ENCODE assay signal across 17 cellular contexts in the genomic region with DNA sequence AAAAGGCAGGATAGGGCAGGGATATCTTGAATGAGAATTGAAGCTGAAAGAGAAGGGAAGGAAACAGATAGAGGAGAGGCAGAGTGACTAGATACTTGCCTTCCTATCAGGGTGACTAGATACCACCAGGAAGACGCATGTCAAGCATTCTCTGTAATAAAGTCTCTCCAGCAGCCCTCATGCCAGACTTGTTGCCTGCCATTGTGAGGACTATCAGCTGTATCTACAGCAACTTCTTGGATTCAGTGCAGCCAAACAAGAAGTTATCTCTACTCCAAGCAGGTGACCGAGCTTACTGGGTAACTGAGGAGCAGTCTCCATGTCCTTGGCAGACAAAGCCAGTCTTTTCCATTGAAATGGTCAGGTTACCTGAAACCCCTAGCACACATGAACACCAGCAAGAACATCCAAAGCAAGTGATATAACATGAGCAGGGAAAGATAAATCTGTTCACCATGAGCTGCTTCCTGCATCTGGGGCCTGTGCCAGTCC. TPM values are rescaled to one million over a fixed set of nuclear protein-coding genes. Genes with fewer than 3 reads are reported as not detected.
DNase-seq lines count a peak whose midpoint lies in the region; ATAC-seq and TF ChIP-seq lines count a peak whose summit lies in the region.
"Had no signal": no experiment of that assay in that cellular context is flagged by ENCODE, and none has a peak within 500 bp of the region (broad histone marks: within the 10 kb centered on the region; RNA-seq: fewer than 3 reads in every experiment).

No MANE protein-coding gene starts in this region.

- H3K9me3 ChIP-seq in heart left ventricle: no peaks in the 10 kb centered on the region
- no peaks in the 10 kb centered on the region for H3K9me3 ChIP-seq in body of pancreas
- H3K9me3 ChIP-seq in liver (ENCODE audit: control insufficient read depth in 4 of 4, low read length in 3 of 4): no peaks in the 10 kb centered on the region
- no peaks in the 10 kb centered on the region for H3K9me3 ChIP-seq in transverse colon
- H3K9me3 ChIP-seq: lower lobe of right lung, vagina had no signal

- in situ Hi-C loops in transverse colon (cut with MboI; ENCODE audit: low pct_ligation_motif_present in 1 of 4, low pct_unique_long_range_greater_than_20kb in 1 of 4, low sequenced_read_pairs in 3 of 4): no loop called here

- H3K27ac ChIP-seq in heart left ventricle (peak overlapping the region in 11 of 12 donors; percentile 11 to 69 (median 66)), body of pancreas (peak overlapping the region; percentile 10 to 62 (median 32)), liver (ENCODE audit: low read depth in 1 of 2, low read length in 2 of 2) (peak overlapping the region; percentile 56 to 69), transverse colon (peak overlapping the region in 3 of 4 donors; percentile 4 to 66 (median 10))
- H3K27ac ChIP-seq: lower lobe of right lung, parathyroid adenoma, SK-N-MC, vagina had no signal

- H3K9ac ChIP-seq in liver (ENCODE audit: low read depth in 1 of 2, low read length in 2 of 2): no peak overlapping the region
- H3K9ac ChIP-seq: parathyroid adenoma had no signal

- H3K4me1 ChIP-seq in heart left ventricle (peaks cover 0 to 50% (median 9%) of the 10 kb centered on the region in 12 donors), body of pancreas (peaks cover 87% of the 10 kb centered on the region), liver (ENCODE audit: control insufficient read depth in 4 of 4, insufficient read depth in 4 of 4, low read length in 3 of 4) (peaks cover 4 to 69% (median 39%) of the 10 kb centered on the region in 4 donors), transverse colon (peaks cover 0 to 54% (median 11%) of the 10 kb centered on the region in 4 donors)
- H3K4me1 ChIP-seq: lower lobe of right lung, parathyroid adenoma had no signal

- TF ChIP-seq RAD21 in liver (IDR thresholded peaks at IDR 0.05): no peak

- intact Hi-C loops in heart left ventricle (cut with DNase I) (loop anchor here in 1 of 10 donors (10.0 kb wide), 1 partner anchor 179 kb away; no protein-coding TSS in a partner anchor), Right ventricle myocardium superior (cut with DNase I) (no loop called here), body of pancreas (cut with DNase I) (no loop called here), transverse colon (cut with DNase I; ENCODE audit: low total_unique reads) (no loop called here)

- ATAC-seq in heart left ventricle (no peak), Right ventricle myocardium superior (ENCODE audit: poor library complexity) (no peak), body of pancreas (no peak), GM18867 (IDR thresholded peaks at IDR 0.05; ENCODE audit: unreplicated experiment) (no peak)

- TF ChIP-seq CTCF in heart left ventricle (IDR thresholded peaks at IDR 0.05) (no peak), body of pancreas (IDR thresholded peaks at IDR 0.05) (no peak), liver (IDR thresholded peaks at IDR 0.05; ENCODE audit: low read depth, low read length, missing input control) (no peak), transverse colon (IDR thresholded peaks at IDR 0.05) (no peak)

- WGBS in heart left ventricle, 4 donors: 38 to 46% (median 45%) methylated on average over 2 of the region's 2 CpGs
- 57% methylated on average over 2 of the region's 2 CpGs for WGBS in body of pancreas, 2 donors
- WGBS in liver: 88% methylated on average over 2 of the region's 2 CpGs
- 86 to 89% methylated on average over 1 to 2 of the region's 2 CpGs for WGBS in transverse colon (ENCODE audit: low coverage in 1 of 2), 2 donors

- H3K36me3 ChIP-seq in heart left ventricle: no peaks in the 10 kb centered on the region
- no peaks in the 10 kb centered on the region for H3K36me3 ChIP-seq in body of pancreas (replicated peaks in 1 of 2; ENCODE audit: insufficient read depth in 1 of 2, low read depth in 2 of 2)
- no peaks in the 10 kb centered on the region for H3K36me3 ChIP-seq in liver (ENCODE audit: control insufficient read depth in 4 of 4, insufficient read depth in 3 of 4, low read depth in 1 of 4, low read length in 3 of 4)
- no peaks in the 10 kb centered on the region for H3K36me3 ChIP-seq in transverse colon
- H3K36me3 ChIP-seq: lower lobe of right lung, vagina had no signal

- no peak for DNase-seq in heart left ventricle
- no peak for DNase-seq in Right ventricle myocardium superior
- peak in 1 of 4 donors; percentile 27 for DNase-seq in body of pancreas
- no peak for DNase-seq in transverse colon
- DNase-seq in HUDEP-2 (lab: John Stamatoyannopoulos, UW; ENCODE audit: unreplicated experiment in 76 of 76): no peak
- no peak for DNase-seq in iPS-NIHi11 (ENCODE audit: low spot score)
- DNase-seq: activated CD4-positive, CD25-positive, alpha-beta regulatory T cell; activated T-cell treated with anti-CD3 and anti-CD28 coated beads, Interleukin-2, amount 50 U/mL, for 4 hours; DMS 273 treated with DMSO at 0.1 percent for 48 hours; lower lobe of right lung; NCI-H1930; NCI-H82 had no signal

- H3K4me3 ChIP-seq in heart left ventricle: no peak overlapping the region
- H3K4me3 ChIP-seq in body of pancreas: no peak overlapping the region
- no peak overlapping the region for H3K4me3 ChIP-seq in liver (ENCODE audit: low read depth in 1 of 3, low read length in 3 of 3)
- H3K4me3 ChIP-seq in transverse colon: no peak overlapping the region
- H3K4me3 ChIP-seq: lower lobe of right lung, SK-N-MC, vagina had no signal

- no peaks in the 10 kb centered on the region for H3K27me3 ChIP-seq in heart left ventricle
- H3K27me3 ChIP-seq in body of pancreas: no peaks in the 10 kb centered on the region
- no peaks in the 10 kb centered on the region for H3K27me3 ChIP-seq in liver (ENCODE audit: control insufficient read depth in 4 of 4, insufficient read depth in 4 of 4, low read length in 3 of 4)
- no peaks in the 10 kb centered on the region for H3K27me3 ChIP-seq in transverse colon
- H3K27me3 ChIP-seq: vagina had no signal

- no peak for TF ChIP-seq EP300 in transverse colon (IDR thresholded peaks at IDR 0.05; ENCODE audit: low read depth)

- no peak for TF ChIP-seq POLR2A in heart left ventricle (IDR thresholded peaks at IDR 0.05)
- TF ChIP-seq POLR2A in body of pancreas (IDR thresholded peaks at IDR 0.05): no peak
- TF ChIP-seq POLR2A in transverse colon (IDR thresholded peaks at IDR 0.05): no peak

TF ChIP-seq in liver, 16 proteins besides CTCF, POLR2A, EP300 and RAD21:
- TF ChIP-seq HNF4G (IDR thresholded peaks at IDR 0.05) (no peak), TAF1 (conservative IDR thresholded peaks at IDR 0.05) (no peak), RXRA (IDR thresholded peaks at IDR 0.05) (no peak), EGR1 (IDR thresholded peaks at IDR 0.05; ENCODE audit: low read depth in 2 of 2) (no peak), FOXA1 (IDR thresholded peaks at IDR 0.05) (no peak)
- TF ChIP-seq, protein P1, sequence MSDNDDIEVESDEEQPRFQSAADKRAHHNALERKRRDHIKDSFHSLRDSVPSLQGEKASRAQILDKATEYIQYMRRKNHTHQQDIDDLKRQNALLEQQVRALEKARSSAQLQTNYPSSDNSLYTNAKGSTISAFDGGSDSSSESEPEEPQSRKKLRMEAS (IDR thresholded peaks at IDR 0.05): no peak

RNA-seq across cellular contexts. Expression of a gene that starts 9.3 kb away (rescaled TPM):
- total RNA-seq in heart left ventricle (100 to 1,000 TPM in 8 of 9 donors, 10 to 100 TPM in 1; 83.2 to 495 (median 180) TPM), Right ventricle myocardium superior (309 TPM), body of pancreas (10 to 100 TPM; 14.8 to 25.7 TPM), liver (10 to 100 TPM in 1 of 2 donors, 1 to 10 TPM in 1; 1.9 to 10.5 TPM), transverse colon (100 to 1,000 TPM in 2 of 4 donors, 10 to 100 TPM in 2; 67.9 to 172 (median 96.3) TPM)
- polyA plus RNA-seq in heart left ventricle (100 to 1,000 TPM in 1 of 2 donors, 10 to 100 TPM in 1; 31.3 to 750 TPM), liver (1 to 10 TPM; 1.0 to 7.9 TPM)

Comparison
In these comparisons a context has a peak if more than half of its experiments do, and no peak if none do; other contexts are left out.
1. H3K27ac ChIP-seq: peak in every context shown above with its lines; median percentile 66 in heart left ventricle; 62 in liver; 32 in body of pancreas; 10 in transverse colon.